Comparison of ENCODE assay signal across 9 cellular contexts in the genomic region with DNA sequence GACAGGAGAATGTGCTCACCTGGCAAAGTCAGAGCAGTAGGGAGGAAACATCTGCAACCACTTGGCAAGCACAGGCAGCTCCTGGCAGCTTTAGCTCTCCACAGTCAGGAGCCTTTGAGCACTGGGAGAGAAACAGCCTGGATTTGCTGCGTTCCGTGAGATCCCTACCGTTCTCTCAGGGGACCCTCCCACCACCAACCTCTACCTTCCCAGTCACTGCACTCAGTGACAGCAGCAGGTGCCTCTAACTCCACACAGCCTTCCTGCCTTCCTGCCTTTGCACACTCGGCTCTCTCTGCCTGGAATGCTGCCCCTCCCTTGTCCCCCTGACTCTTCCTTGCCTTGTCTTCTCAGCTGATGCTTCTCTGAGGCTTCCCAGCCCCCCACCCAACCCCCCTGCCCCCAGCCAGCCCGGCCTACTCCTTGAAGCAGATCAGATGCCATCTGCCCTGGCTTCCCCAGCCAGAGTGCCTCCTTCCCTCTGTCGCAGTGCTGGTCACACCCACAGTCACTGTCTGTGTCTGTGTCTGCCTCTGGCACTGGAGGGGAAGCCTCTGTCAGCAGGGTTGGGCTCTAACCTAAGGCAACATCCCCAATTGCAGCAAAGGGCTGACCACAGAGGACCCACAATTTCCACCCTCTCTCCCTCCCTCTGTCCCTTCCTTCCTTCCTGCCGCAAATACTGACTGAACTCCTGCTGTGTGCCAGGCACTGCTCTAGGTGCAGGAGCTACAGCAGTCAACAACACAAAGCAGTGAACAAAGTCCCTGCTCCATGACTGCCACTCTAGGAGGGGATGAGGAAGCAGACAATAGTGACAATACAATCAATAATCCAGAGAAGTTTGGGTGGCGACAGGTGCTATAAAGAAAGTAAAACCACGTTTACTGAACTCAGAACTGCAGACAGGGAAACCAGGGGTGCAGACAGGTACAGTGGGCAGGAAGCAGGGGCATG. TPM values are rescaled to one million over a fixed set of nuclear protein-coding genes. Genes with fewer than 3 reads are reported as not detected.
DNase-seq lines count a peak whose midpoint lies in the region; ATAC-seq and TF ChIP-seq lines count a peak whose summit lies in the region.
"Had no signal": no experiment of that assay in that cellular context is flagged by ENCODE, and none has a peak within 500 bp of the region (broad histone marks: within the 10 kb centered on the region; RNA-seq: fewer than 3 reads in every experiment).

No MANE protein-coding gene starts in this region.

- H3K27ac ChIP-seq in RWPE1 = peak overlapping the region; percentile 89
- H3K27ac ChIP-seq in endodermal cell (ENCODE audit: low read depth, low read length) = peak overlapping the region; percentile 12
- H3K27ac ChIP-seq in neural progenitor cell = no peak overlapping the region

- H3K4me1 Mint-ChIP-seq in activated naive CD4-positive, alpha-beta T cell treated with anti-CD3 and anti-CD28 coated beads, Interleukin-2, amount 10 ng/mL, durations not matched to agents 7 days and 5 days = peaks cover 55% of the 10 kb centered on the region
- H3K4me1 Mint-ChIP-seq in endodermal cell (peaks cover 84% of the 10 kb centered on the region), neural progenitor cell (peaks cover 54% of the 10 kb centered on the region), immature natural killer cell (peaks cover 11 to 21% of the 10 kb centered on the region in 2 donors)

- no peaks in the 10 kb centered on the region for H3K9me3 Mint-ChIP-seq in activated naive CD4-positive, alpha-beta T cell treated with anti-CD3 and anti-CD28 coated beads, Interleukin-2, amount 10 ng/mL, durations not matched to agents 7 days and 5 days
- H3K9me3 Mint-ChIP-seq in endodermal cell = no peaks in the 10 kb centered on the region
- no peaks in the 10 kb centered on the region for H3K9me3 Mint-ChIP-seq in neural progenitor cell
- H3K9me3 Mint-ChIP-seq in immature natural killer cell = no peaks in the 10 kb centered on the region
- H3K9me3 Mint-ChIP-seq: memory B cell had no signal

- no peaks in the 10 kb centered on the region for H3K36me3 ChIP-seq in endodermal cell (ENCODE audit: control insufficient read depth, insufficient read depth, low read length)
- H3K36me3 ChIP-seq in neural progenitor cell = no peaks in the 10 kb centered on the region

- no peak for ATAC-seq in GM18502 (IDR thresholded peaks at IDR 0.05; ENCODE audit: poor library complexity, unreplicated experiment)

- peak overlapping the region; percentile 35 for H3K4me3 Mint-ChIP-seq in activated naive CD4-positive, alpha-beta T cell treated with anti-CD3 and anti-CD28 coated beads, Interleukin-2, amount 10 ng/mL, durations not matched to agents 7 days and 5 days
- peak overlapping the region; percentile 33 for H3K4me3 Mint-ChIP-seq in endodermal cell
- no peak overlapping the region for H3K4me3 Mint-ChIP-seq in neural progenitor cell
- peak overlapping the region in 1 of 5 donors; percentile 18 for H3K4me3 Mint-ChIP-seq in immature natural killer cell
- H3K4me3 Mint-ChIP-seq: memory B cell had no signal

- H3K9me3 ChIP-seq in endodermal cell (ENCODE audit: control insufficient read depth, low read length) (no peaks in the 10 kb centered on the region), neural progenitor cell (ENCODE audit: low read depth) (no peaks in the 10 kb centered on the region)

- POLR2A ChIA-PET in RWPE1 (lab: Yijun Ruan, JAX; ENCODE audit: low non-redundant PET) = no interaction called here

- no peaks in the 10 kb centered on the region for H3K79me2 ChIP-seq in neural progenitor cell (ENCODE audit: low read depth)

- H3K27me3 ChIP-seq in endodermal cell (ENCODE audit: control insufficient read depth, insufficient read depth, low read length, poor library complexity, severe bottlenecking) = no peaks in the 10 kb centered on the region
- no peaks in the 10 kb centered on the region for H3K27me3 ChIP-seq in neural progenitor cell

- no peaks in the 10 kb centered on the region for H3K36me3 Mint-ChIP-seq in activated naive CD4-positive, alpha-beta T cell treated with anti-CD3 and anti-CD28 coated beads, Interleukin-2, amount 10 ng/mL, durations not matched to agents 7 days and 5 days
- H3K36me3 Mint-ChIP-seq in endodermal cell (ENCODE audit: low read depth) (no peaks in the 10 kb centered on the region), neural progenitor cell (no peaks in the 10 kb centered on the region), immature natural killer cell (no peaks in the 10 kb centered on the region)
- H3K36me3 Mint-ChIP-seq: memory B cell had no signal

- H3K27ac Mint-ChIP-seq in activated naive CD4-positive, alpha-beta T cell treated with anti-CD3 and anti-CD28 coated beads, Interleukin-2, amount 10 ng/mL, durations not matched to agents 7 days and 5 days = peak overlapping the region; percentile 86
- H3K27ac Mint-ChIP-seq in endodermal cell (peak overlapping the region; percentile 74), neural progenitor cell (peak overlapping the region; percentile 15), immature natural killer cell (peak overlapping the region in 1 of 6 donors; percentile 31)
- H3K27ac Mint-ChIP-seq: memory B cell had no signal

- DNase-seq in activated naive CD4-positive, alpha-beta T cell treated with anti-CD3 and anti-CD28 coated beads, Interleukin-2, amount 10 ng/mL, durations not matched to agents 7 days and 5 days = peak; percentile 70
- DNase-seq in activated naive CD4-positive, alpha-beta T cell treated with anti-CD3 and anti-CD28 coated beads, Interleukin-2, amount 50 U/mL, for 16 hours = no peak
- DNase-seq in RWPE1 (ENCODE audit: low spot score) (no peak), endodermal cell (peak; percentile 82), neural progenitor cell (ENCODE audit: low spot score) (no peak), T-helper 9 cell (no peak), immature natural killer cell (no peak)

- H3F3A ChIP-seq in neural progenitor cell (ENCODE audit: low read depth) = peaks cover 23% of the 10 kb centered on the region

- H3K4me3 ChIP-seq in endodermal cell (ENCODE audit: low read length) (no peak overlapping the region), neural progenitor cell (no peak overlapping the region)

- WGBS in endodermal cell (ENCODE audit: insufficient coverage in 1 of 2, insufficient read length in 1 of 2), 2 experiments = 14 to 35% methylated on average over 2 to 9 of the region's 9 CpGs

- no peak overlapping the region for H2AFZ ChIP-seq in neural progenitor cell (replicated peaks)

- H3K4me1 ChIP-seq in endodermal cell (ENCODE audit: control insufficient read depth, insufficient read depth, low read length) (peaks cover 51% of the 10 kb centered on the region), neural progenitor cell (peaks cover 41% of the 10 kb centered on the region)

- peaks cover 26% of the 10 kb centered on the region for H3K27me3 Mint-ChIP-seq in activated naive CD4-positive, alpha-beta T cell treated with anti-CD3 and anti-CD28 coated beads, Interleukin-2, amount 10 ng/mL, durations not matched to agents 7 days and 5 days
- H3K27me3 Mint-ChIP-seq in endodermal cell (ENCODE audit: insufficient read depth) = no peaks in the 10 kb centered on the region
- H3K27me3 Mint-ChIP-seq in neural progenitor cell (ENCODE audit: insufficient read depth, low read depth) = peaks cover 10% of the 10 kb centered on the region
- peaks cover 2 to 4% (median 3%) of the 10 kb centered on the region in 3 donors for H3K27me3 Mint-ChIP-seq in immature natural killer cell (ENCODE audit: low read depth in 3 of 3)

- H3K4me2 ChIP-seq in neural progenitor cell = peak overlapping the region; percentile 34

- H3K9ac ChIP-seq in endodermal cell (ENCODE audit: extremely low read depth, low read length, poor library complexity, severe bottlenecking) (peak overlapping the region; percentile 26), neural progenitor cell (no peak overlapping the region)

- H4K20me1 ChIP-seq in neural progenitor cell (ENCODE audit: low read depth) = no peaks in the 10 kb centered on the region

- CTCF ChIA-PET in activated naive CD4-positive, alpha-beta T cell treated with anti-CD3 and anti-CD28 coated beads, Interleukin-2, amount 10 ng/mL, durations not matched to agents 7 days and 5 days (lab: Charles Lee) = interaction anchor here (0.7 kb wide), 1 partner anchor 14 kb away, joined by 3 read pairs; no protein-coding TSS in a partner anchor
- CTCF ChIA-PET in RWPE1 (lab: Yijun Ruan, JAX) = no interaction called here

- TF ChIP-seq CTCF in RWPE1 (conservative IDR thresholded peaks at IDR 0.05; ENCODE audit: low read depth) = no peak
- TF ChIP-seq CTCF in endodermal cell (conservative IDR thresholded peaks at IDR 0.05) = no peak
- TF ChIP-seq CTCF in neural progenitor cell (IDR thresholded peaks at IDR 0.05) = no peak

RNA-seq across cellular contexts. Expression of gene TSKU, which starts 14.8 kb away (rescaled TPM):
- total RNA-seq in endodermal cell (100 to 1,000 TPM; 105 to 130 TPM), neural progenitor cell (ENCODE audit: low replicate concordance) (7.1 and 22.8 TPM in 2 replicates)
- 39.1 TPM for polyA plus RNA-seq in endodermal cell (2013, experiment 1 of 2)
- polyA plus RNA-seq in endodermal cell (2013, experiment 2 of 2) = 45.5 TPM
- not detected for polyA plus RNA-seq in immature natural killer cell

Comparison
In these comparisons a context has a peak if more than half of its experiments do, and no peak if none do; other contexts are left out.
1. DNase-seq: peak in activated naive CD4-positive, alpha-beta T cell treated with anti-CD3 and anti-CD28 coated beads, Interleukin-2, amount 10 ng/mL, durations not matched to agents 7 days and 5 days (single experiment) and endodermal cell (single experiment); none in activated naive CD4-positive, alpha-beta T cell treated with anti-CD3 and anti-CD28 coated beads, Interleukin-2, amount 50 U/mL, for 16 hours (single experiment), RWPE1 (single experiment), neural progenitor cell (single experiment), T-helper 9 cell (single experiment) and immature natural killer cell (0 of 3).